In the genomic region with DNA sequence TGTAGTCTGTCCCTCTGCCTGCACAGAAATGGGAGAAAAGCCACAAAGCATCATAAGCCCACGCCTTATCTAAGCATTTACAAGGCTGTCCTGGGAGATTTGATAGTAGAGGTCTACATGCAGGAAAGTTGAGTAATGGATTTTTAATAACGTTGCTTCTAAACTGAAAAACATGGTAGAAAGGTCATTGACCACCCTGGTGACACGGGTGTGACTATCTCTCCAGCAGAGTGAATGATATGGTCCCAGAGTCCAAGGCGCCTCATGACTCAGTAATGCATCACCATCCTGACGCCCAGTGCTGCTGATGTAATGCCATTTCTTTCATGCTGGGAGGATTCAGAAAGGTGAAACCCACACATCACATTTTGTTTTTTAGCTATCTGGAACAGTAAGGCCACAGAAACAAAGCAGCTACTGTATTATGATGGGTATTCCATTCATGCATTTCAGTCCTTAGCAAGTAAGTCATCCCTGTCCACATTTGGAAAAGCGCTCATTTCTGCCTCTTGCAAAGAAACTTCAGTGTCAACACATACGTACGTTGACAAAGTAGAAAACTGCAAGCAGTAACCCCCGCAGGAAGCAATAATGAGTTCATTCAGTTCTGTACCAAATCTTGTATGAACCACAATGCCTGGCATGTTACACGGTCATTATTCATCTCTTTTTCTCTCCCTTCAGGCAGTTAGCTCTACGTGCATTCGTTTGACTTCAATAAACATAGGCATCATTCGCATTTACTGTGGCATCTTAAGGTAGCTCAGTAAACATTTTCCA, we compare ENCODE assay signal across 16 cellular contexts.
A peak's percentile ranks its signal among the peaks of the same experiment; 100 is the strongest.
DNase-seq lines count a peak whose midpoint lies in the region; ATAC-seq, FAIRE-seq and TF ChIP-seq lines count a peak whose summit lies in the region.
"Had no signal": no experiment of that assay in that cellular context is flagged by ENCODE, and none has a peak within 500 bp of the region (broad histone marks: within the 10 kb centered on the region; RNA-seq: fewer than 3 reads in every experiment).

No MANE protein-coding gene starts in this region.

- DNase-seq in H54 (ENCODE audit: insufficient read length, low spot score) (peak; percentile 3), SK-MEL-5 (ENCODE audit: low read depth, low spot score) (peak; percentile 98), fibroblast of peridontal ligament (ENCODE audit: extremely low read depth) (peak; percentile 49), smooth muscle cell of the brain vasculature (ENCODE audit: low read depth, low spot score) (peak; percentile 23), right lobe of liver (no peak), NCI-H1092 (lab: John Stamatoyannopoulos, UW) (no peak), HK-2 (ENCODE audit: unreplicated experiment) (no peak)
- DNase-seq: CD8-positive, alpha-beta memory T cell; GDM1; HFFc6; left cardiac atrium; NCI-H1436 treated with DMSO at 0.1 percent for 48 hours; NCI-H510A; pancreas; T-helper 17 cell had no signal

- 57% methylated on average over 13 of the region's 13 CpGs for WGBS in right lobe of liver (ENCODE audit: insufficient coverage, low coverage, low lambda C conversion rate, missing lambda C conversion rate)

- TF ChIP-seq CTCF in right lobe of liver (IDR thresholded peaks at IDR 0.05) = no peak

- H3K9me3 ChIP-seq in right lobe of liver = no peaks in the 10 kb centered on the region
- H3K9me3 ChIP-seq: pancreas had no signal

- H3K4me1 ChIP-seq in right lobe of liver = no peaks in the 10 kb centered on the region
- H3K4me1 ChIP-seq: pancreas had no signal

- no peak for FAIRE-seq in H54 (lab: Jason Lieb, UNC)
- FAIRE-seq: pancreas had no signal

- H3K27me3 ChIP-seq in right lobe of liver = no peaks in the 10 kb centered on the region
- H3K27me3 ChIP-seq: pancreas had no signal

- intact Hi-C loops in right lobe of liver (cut with DNase I) = no loop called here

- TF ChIP-seq POLR2A in H54 (IDR thresholded peaks at IDR 0.05; ENCODE audit: low read depth, low read length) (no peak), right lobe of liver (IDR thresholded peaks at IDR 0.05) (no peak)

- no peaks in the 10 kb centered on the region for H3K36me3 ChIP-seq in right lobe of liver
- H3K36me3 ChIP-seq: pancreas had no signal

- ATAC-seq in right lobe of liver (no peak), HG02588 (IDR thresholded peaks at IDR 0.05; ENCODE audit: unreplicated experiment) (no peak)
- ATAC-seq: left cardiac atrium, pancreas, T-helper 17 cell had no signal

- in situ Hi-C loops in SK-MEL-5 (cut with HindIII; ENCODE audit: low pct_unique_long_range_greater_than_20kb, low sequenced_read_pairs) = no loop called here

- no peak overlapping the region for H3K4me3 ChIP-seq in right lobe of liver
- H3K4me3 ChIP-seq: pancreas had no signal

- no peak overlapping the region for H3K27ac ChIP-seq in right lobe of liver
- H3K27ac ChIP-seq: pancreas had no signal

Comparison
In these comparisons a context has a peak if more than half of its experiments do, and no peak if none do; other contexts are left out.
1. DNase-seq: peak in H54 (single experiment), SK-MEL-5 (single experiment), fibroblast of peridontal ligament (single experiment) and smooth muscle cell of the brain vasculature (single experiment); none in right lobe of liver (0 of 3), NCI-H1092 (single experiment) and HK-2 (single experiment).